ENCODE assay signal across 27 cellular contexts in genomic region chr14:54337314-54337713, GRCh38.
"Had no signal": no experiment of that assay in that cellular context is flagged by ENCODE, and none has a peak within 500 bp of the region (broad histone marks: within the 10 kb centered on the region; RNA-seq: fewer than 3 reads in every experiment).

No MANE protein-coding gene starts in this region.

- H3K79me2 ChIP-seq: parathyroid adenoma had no signal

- H3K27me3 ChIP-seq: adrenal gland, brain microvascular endothelial cell, vagina had no signal

- H3K9me3 ChIP-seq: adrenal gland, thoracic aorta, vagina had no signal

- DNase-seq: activated CD4-positive, alpha-beta memory T cell treated with anti-CD3 and anti-CD28 coated beads for 36 hours; activated CD4-positive, alpha-beta T cell treated with anti-CD3 and anti-CD28 coated beads for 48 hours; activated CD8-positive, alpha-beta memory T cell treated with anti-CD3 and anti-CD28 coated beads, Interleukin-2, amount 50 U/mL, for 4 hours; activated effector memory CD4-positive, alpha-beta T cell treated with anti-CD3 and anti-CD28 coated beads, Interleukin-2, amount 50 U/mL, for 16 hours; activated naive CD4-positive, alpha-beta T cell treated with anti-CD3 and anti-CD28 coated beads for 36 hours; activated naive CD8-positive, alpha-beta T cell treated with anti-CD3 and anti-CD28 coated beads for 36 hours; activated T-cell treated with anti-CD3 and anti-CD28 coated beads, Interleukin-2, amount 50 U/mL, for 1 hour; adrenal gland; aorta; brain microvascular endothelial cell; foreskin fibroblast; head of caudate nucleus; hippocampal formation; left cardiac atrium; mammary epithelial cell; naive B cell; nephron progenitor cell; right cardiac atrium; stimulated activated CD4-positive, alpha-beta T cell treated with anti-CD3 and anti-CD28 coated beads, Interleukin-12 subunit alpha, Interleukin-12 subunit beta, amount 100 ng/mL, for 4 hours; stimulated activated CD4-positive, alpha-beta T cell treated with anti-CD3 and anti-CD28 coated beads, Interleukin-4, amount 100 ng/mL, for 1 hour; stimulated activated naive CD8-positive, alpha-beta T cell treated with anti-CD3 and anti-CD28 coated beads, Interleukin-15, Interleukin-2, amounts not matched to agents 100 U/mL and 50 U/mL, for 24 hours had no signal

- H3K36me3 ChIP-seq: adrenal gland, brain microvascular endothelial cell, thoracic aorta, vagina had no signal

- H3K9ac ChIP-seq: parathyroid adenoma had no signal

- H3K4me3 ChIP-seq: adrenal gland, thoracic aorta, vagina had no signal

- H3K27ac ChIP-seq: adrenal gland, brain microvascular endothelial cell, parathyroid adenoma, thoracic aorta, vagina had no signal

- H3K4me1 ChIP-seq: adrenal gland, parathyroid adenoma had no signal

- ATAC-seq: esophagus mucosa; left cardiac atrium; right cardiac atrium; stimulated activated naive CD8-positive, alpha-beta T cell treated with anti-CD3 and anti-CD28 coated beads, Interleukin-15, Interleukin-2, amounts not matched to agents 100 U/mL and 50 U/mL, for 24 hours had no signal

- H2AFZ ChIP-seq: parathyroid adenoma had no signal

- FAIRE-seq: endothelial cell of umbilical vein, keratinocyte had no signal
